In genomic region chr20:62822239-62822787, GRCh38 we compare ENCODE assay signal across 11 cellular contexts. TPM values are rescaled to one million over a fixed set of nuclear protein-coding genes. Genes with fewer than 3 reads are reported as not detected.
DNase-seq lines count a peak whose midpoint lies in the region; ATAC-seq, FAIRE-seq and TF ChIP-seq lines count a peak whose summit lies in the region.
"Had no signal": no experiment of that assay in that cellular context is flagged by ENCODE, and none has a peak within 500 bp of the region (broad histone marks: within the 10 kb centered on the region; RNA-seq: fewer than 3 reads in every experiment).

No MANE protein-coding gene starts in this region.

- no peak overlapping the region for H2AFZ ChIP-seq in HCT116 (ENCODE audit: low read depth, low read length, poor library complexity, severe bottlenecking)

- no peaks in the 10 kb centered on the region for H3K4me1 Mint-ChIP-seq in activated naive CD8-positive, alpha-beta T cell treated with anti-CD3 and anti-CD28 coated beads for 36 hours

- no peak overlapping the region for H3K27ac Mint-ChIP-seq in activated naive CD8-positive, alpha-beta T cell treated with anti-CD3 and anti-CD28 coated beads for 36 hours

- POLR2A ChIA-PET in HCT116 (lab: Charles Lee), result interaction anchor here (0.6 to 1.4 kb wide), 3 partner anchors 28 to 53 kb away, joined by 3 to 4 read pairs (median 3); partner anchors contain the start of gene TCFL5

- RAD21 ChIA-PET in HCT116 (lab: Charles Lee; ENCODE audit: low non-redundant PET in 1 of 2, low total read pairs in 2 of 2, uncharacterized antibody in 2 of 2, unreplicated experiment in 2 of 2), result interaction anchor here (0.6 to 1.0 kb wide), 5 partner anchors 10 to 545 kb away, joined by 3 to 8 read pairs (median 3); no protein-coding TSS in a partner anchor

- 0 out of 22 replicates have a peak, but pooled peaks cover 0 to 4% (median 0%) of the 10 kb centered on the region in 11 experiments for H3K36me3 ChIP-seq in BLaER1 treated with 17β-estradiol and CSF1 and Interleukin-3, amounts not matched to agents 10 nM and 100 nM
- H3K36me3 ChIP-seq in HCT116 (ENCODE audit: control insufficient read depth in 1 of 2, insufficient read depth in 2 of 2, low read length in 2 of 2) (no peaks in the 10 kb centered on the region), WERI-Rb-1 (no peaks in the 10 kb centered on the region), small intestine (ENCODE audit: control insufficient read depth in 2 of 2, insufficient read depth in 2 of 2, low read length in 2 of 2) (no peaks in the 10 kb centered on the region)
- H3K36me3 ChIP-seq: HAP-1 had no signal

- ATAC-seq in HCT116, result no peak

- CTCF ChIA-PET in HCT116 (lab: Charles Lee), result interaction anchor here (0.6 to 1.8 kb wide), 17 partner anchors 8 to 189 kb away, joined by 3 to 9 read pairs (median 4); partner anchors contain the start of genes MRGBP and TCFL5

- H3K79me2 ChIP-seq in HCT116 (ENCODE audit: insufficient read depth, low read length), result no peaks in the 10 kb centered on the region

- peaks cover 13% of the 10 kb centered on the region for H3K27me3 Mint-ChIP-seq in activated naive CD8-positive, alpha-beta T cell treated with anti-CD3 and anti-CD28 coated beads for 36 hours

- no TSS peak for BruUV-seq in HCT116 (replicated peaks; lab: Mats Ljungman, UMichigan)

- no peak overlapping the region for H3K9ac ChIP-seq in BLaER1 treated with 17β-estradiol and CSF1 and Interleukin-3, amounts not matched to agents 10 nM and 100 nM
- peak overlapping the region; percentile 32; the same call in 1 of the 2 replicates for H3K9ac ChIP-seq in HCT116 (ENCODE audit: low read length)

- no peak for TF ChIP-seq RAD21 in HCT116 (IDR thresholded peaks at IDR 0.05; ENCODE audit: low read depth)

- peaks cover 31 to 38% (median 35%) of the 10 kb centered on the region in 11 experiments for H3K27me3 ChIP-seq in BLaER1 treated with 17β-estradiol and CSF1 and Interleukin-3, amounts not matched to agents 10 nM and 100 nM
- no peaks in the 10 kb centered on the region for H3K27me3 ChIP-seq in HCT116 (ENCODE audit: insufficient read depth, low read length)
- H3K27me3 ChIP-seq in WERI-Rb-1 (ENCODE audit: insufficient read depth, low read depth, severe bottlenecking), result no peaks in the 10 kb centered on the region
- H3K27me3 ChIP-seq in small intestine (ENCODE audit: control insufficient read depth in 2 of 2, insufficient read depth in 2 of 2, low read length in 2 of 2), result peaks cover 2 to 6% of the 10 kb centered on the region in 2 donors

- H3K4me1 ChIP-seq in BLaER1 treated with 17β-estradiol and CSF1 and Interleukin-3, amounts not matched to agents 10 nM and 100 nM, result peaks cover 48 to 99% (median 93%) of the 10 kb centered on the region in 10 experiments
- H3K4me1 ChIP-seq in HCT116 (ENCODE audit: control insufficient read depth in 1 of 2, insufficient read depth in 2 of 2, low read length in 2 of 2) (peaks cover 56 to 65% of the 10 kb centered on the region in 2 experiments), small intestine (ENCODE audit: control insufficient read depth in 2 of 2, insufficient read depth in 1 of 2, low read depth in 1 of 2, low read length in 1 of 2) (peaks cover 0 to 2% of the 10 kb centered on the region in 2 donors)

- H3K36me3 Mint-ChIP-seq in activated naive CD8-positive, alpha-beta T cell treated with anti-CD3 and anti-CD28 coated beads for 36 hours, result no peaks in the 10 kb centered on the region

- H3K4me3 Mint-ChIP-seq in activated naive CD8-positive, alpha-beta T cell treated with anti-CD3 and anti-CD28 coated beads for 36 hours, result no peak overlapping the region

- H3K9me2 ChIP-seq in HCT116 (ENCODE audit: insufficient read depth), result no peaks in the 10 kb centered on the region

- intact Hi-C loops in HCT116 (cut with micrococcal nuclease), result loop anchor here (2.0 kb wide), 1 partner anchor 186 kb away; no protein-coding TSS in a partner anchor

- no peaks in the 10 kb centered on the region for H3K9me3 Mint-ChIP-seq in activated naive CD8-positive, alpha-beta T cell treated with anti-CD3 and anti-CD28 coated beads for 36 hours

- H3K4me2 ChIP-seq in BLaER1 treated with 17β-estradiol and CSF1 and Interleukin-3, amounts not matched to agents 10 nM and 100 nM, result peak overlapping the region in 8 of 11 experiments; percentile 22 to 99 (median 96); a peak in 13 of 22 replicates
- peak overlapping the region; percentile 38 for H3K4me2 ChIP-seq in HCT116 (ENCODE audit: low read length)

- DNase-seq in HCT116 (ENCODE audit: low read depth, low spot score) (no peak), WERI-Rb-1 (peak; percentile 48), left kidney (ENCODE audit: low read depth, low spot score) (peak; percentile 47), AG08396 (ENCODE audit: low spot score) (no peak), small intestine (no peak), dedifferentiated amniotic fluid mesenchymal stem cell (ENCODE audit: extremely low spot score) (no peak)
- no peak for DNase-seq in activated naive CD8-positive, alpha-beta T cell treated with anti-CD3 and anti-CD28 coated beads for 36 hours

- FAIRE-seq in small intestine (lab: Jason Lieb, UNC), result no peak
- FAIRE-seq: D721Med had no signal

- no peak overlapping the region for H3K4me3 ChIP-seq in BLaER1 treated with 17β-estradiol and CSF1 and Interleukin-3, amounts not matched to agents 10 nM and 100 nM
- H3K4me3 ChIP-seq in HCT116 (replicated peaks in 1 of 2; ENCODE audit: low read depth in 1 of 2, low read length in 2 of 2), result no peak overlapping the region
- no peak overlapping the region for H3K4me3 ChIP-seq in WERI-Rb-1 (ENCODE audit: low read depth, low read length)
- H3K4me3 ChIP-seq in small intestine (ENCODE audit: low read depth in 1 of 2, low read length in 2 of 2), result no peak overlapping the region
- H3K4me3 ChIP-seq: HAP-1, SK-N-MC had no signal

- peak in 1 of 3 experiments; percentile 20; a peak in 1 of 6 replicates for TF ChIP-seq CTCF in HCT116 (IDR thresholded peaks at IDR 0.05 in 2 of 3, conservative IDR thresholded peaks at IDR 0.05 in 1 of 3; ENCODE audit: borderline replicate concordance in 1 of 3, insufficient read depth in 1 of 3, low read depth in 2 of 3, low read length in 2 of 3)
- TF ChIP-seq CTCF in WERI-Rb-1 (IDR thresholded peaks at IDR 0.05; ENCODE audit: low read depth, low read length), result 0 out of 2 replicates have a peak, but pooled peaks have one; percentile 35

- WGBS in small intestine, 3 donors, result 45 to 70% (median 49%) methylated on average over 5 to 7 of the region's 7 CpGs

- no peak for TF ChIP-seq POLR2A in HCT116 (IDR thresholded peaks at IDR 0.05; ENCODE audit: borderline replicate concordance, extremely low read depth, insufficient read depth, insufficient read length)

- peaks cover 0 to 76% (median 35%) of the 10 kb centered on the region in 11 experiments; a peak in 12 of 22 replicates for H4K20me1 ChIP-seq in BLaER1 treated with 17β-estradiol and CSF1 and Interleukin-3, amounts not matched to agents 10 nM and 100 nM
- H4K20me1 ChIP-seq in HCT116 (ENCODE audit: insufficient read depth), result no peaks in the 10 kb centered on the region

- no peak overlapping the region for H3K27ac ChIP-seq in BLaER1 treated with 17β-estradiol and CSF1 and Interleukin-3, amounts not matched to agents 10 nM and 100 nM
- H3K27ac ChIP-seq in HCT116 (ENCODE audit: low read depth, low read length), result peak overlapping the region; percentile 51
- peak overlapping the region; percentile 58 for H3K27ac ChIP-seq in WERI-Rb-1
- no peak overlapping the region for H3K27ac ChIP-seq in small intestine (ENCODE audit: low read depth in 1 of 2, low read length in 1 of 2)

- no peaks in the 10 kb centered on the region for H3K9me3 ChIP-seq in BLaER1 treated with 17β-estradiol and CSF1 and Interleukin-3, amounts not matched to agents 10 nM and 100 nM (replicated peaks in 1 of 11)
- no peaks in the 10 kb centered on the region for H3K9me3 ChIP-seq in HCT116 (ENCODE audit: control insufficient read depth in 1 of 2, insufficient read depth in 1 of 2, low read depth in 1 of 2, low read length in 2 of 2)
- H3K9me3 ChIP-seq in WERI-Rb-1 (ENCODE audit: severe bottlenecking), result no peaks in the 10 kb centered on the region
- no peaks in the 10 kb centered on the region for H3K9me3 ChIP-seq in small intestine (ENCODE audit: control insufficient read depth, low read depth)
- H3K9me3 ChIP-seq: HAP-1 had no signal

TF ChIP-seq in HCT116, 20 proteins besides CTCF, POLR2A, EP300 and RAD21 (continues in another document):
- no peak for TF ChIP-seq MAX (IDR thresholded peaks at IDR 0.05)
- no peak for TF ChIP-seq ZFX (IDR thresholded peaks at IDR 0.05)
- TF ChIP-seq SRF (IDR thresholded peaks at IDR 0.05; ENCODE audit: low read depth), result no peak
- TF ChIP-seq CBX3 (IDR thresholded peaks at IDR 0.05; ENCODE audit: low read depth), result no peak
- TF ChIP-seq POLR2AphosphoS5 (IDR thresholded peaks at IDR 0.05; ENCODE audit: low read depth, low read length), result no peak
- TF ChIP-seq SIN3A (IDR thresholded peaks at IDR 0.05; ENCODE audit: low read depth), result no peak
- TF ChIP-seq EGR1 (IDR thresholded peaks at IDR 0.05; ENCODE audit: low read depth), result no peak
- no peak for TF ChIP-seq SP1 (IDR thresholded peaks at IDR 0.05; ENCODE audit: low read depth)
- no peak for TF ChIP-seq ATF3 (IDR thresholded peaks at IDR 0.05)
- no peak for TF ChIP-seq EZH2 (IDR thresholded peaks at IDR 0.05)

RNA-seq across cellular contexts. Expression of gene COL9A3, which starts 5.5 kb away (rescaled TPM):
- total RNA-seq in HCT116 (2021; ENCODE audit: unreplicated experiment), result 29.7 TPM
- polyA plus RNA-seq in HCT116 (2012), result 15.9 and 20.7 TPM in 2 replicates
- 1 to 10 TPM in 1 of 2 experiments, under 1 TPM in 1; 0.35 to 1.0 TPM for total RNA-seq in activated naive CD8-positive, alpha-beta T cell treated with anti-CD3 and anti-CD28 coated beads for 36 hours
- 10 to 100 TPM in 1 of 3 donors, 1 to 10 TPM in 2; 5.1 to 12.7 (median 6.7) TPM for polyA plus RNA-seq in small intestine

RNA-seq across cellular contexts. Expression of gene OGFR, which starts 17.7 kb away (rescaled TPM):
- 73.6 TPM for total RNA-seq in HCT116 (2021; ENCODE audit: unreplicated experiment)
- polyA plus RNA-seq in HCT116 (2012), result 59.4 and 59.5 TPM in 2 replicates
- total RNA-seq in activated naive CD8-positive, alpha-beta T cell treated with anti-CD3 and anti-CD28 coated beads for 36 hours, result 10 to 100 TPM; 66.1 to 69.9 TPM
- polyA plus RNA-seq in small intestine, result 10 to 100 TPM; 46.6 to 88.3 (median 85.9) TPM

RNA-seq across cellular contexts. Expression of gene MRGBP, which starts 26.0 kb away (rescaled TPM):
- 33.8 TPM for total RNA-seq in HCT116 (2021; ENCODE audit: unreplicated experiment)
- polyA plus RNA-seq in HCT116 (2012), result 28.7 and 30.0 TPM in 2 replicates
- total RNA-seq in activated naive CD8-positive, alpha-beta T cell treated with anti-CD3 and anti-CD28 coated beads for 36 hours, result 10 to 100 TPM; 19.3 to 19.8 TPM
- 10 to 100 TPM; 13.2 to 17.0 (median 13.5) TPM for polyA plus RNA-seq in small intestine

RNA-seq across cellular contexts. Expression of gene TCFL5, which starts 39.3 kb away (rescaled TPM):
- total RNA-seq in HCT116 (2021; ENCODE audit: unreplicated experiment), result 20.4 TPM
- 8.9 and 10.9 TPM in 2 replicates for polyA plus RNA-seq in HCT116 (2012)
- total RNA-seq in activated naive CD8-positive, alpha-beta T cell treated with anti-CD3 and anti-CD28 coated beads for 36 hours, result 1 to 10 TPM; 5.4 to 5.8 TPM
- polyA plus RNA-seq in small intestine, result 1 to 10 TPM; 4.5 to 5.7 (median 4.7) TPM

Comparison
In these comparisons a context has a peak if more than half of its experiments do, and no peak if none do; other contexts are left out.
1. H3K27ac ChIP-seq: peak in HCT116 (single experiment) and WERI-Rb-1 (single experiment); none in BLaER1 treated with 17β-estradiol and CSF1 and Interleukin-3, amounts not matched to agents 10 nM and 100 nM (0 of 11) and small intestine (0 of 2).
2. DNase-seq: peak in WERI-Rb-1 (single experiment) and left kidney (single experiment); none in HCT116 (single experiment), AG08396 (single experiment), activated naive CD8-positive, alpha-beta T cell treated with anti-CD3 and anti-CD28 coated beads for 36 hours (single experiment), small intestine (single experiment) and dedifferentiated amniotic fluid mesenchymal stem cell (single experiment).
3. RNA of gene COL9A3, which starts 5.5 kb away (total RNA-seq): 29.7 TPM in HCT116 (single experiment); 0.35 to 1.0 TPM in activated naive CD8-positive, alpha-beta T cell treated with anti-CD3 and anti-CD28 coated beads for 36 hours; every median in the first group is over 10 times any median in the second.